1 cellular context compared by ENCODE assay signal in the genomic region with DNA sequence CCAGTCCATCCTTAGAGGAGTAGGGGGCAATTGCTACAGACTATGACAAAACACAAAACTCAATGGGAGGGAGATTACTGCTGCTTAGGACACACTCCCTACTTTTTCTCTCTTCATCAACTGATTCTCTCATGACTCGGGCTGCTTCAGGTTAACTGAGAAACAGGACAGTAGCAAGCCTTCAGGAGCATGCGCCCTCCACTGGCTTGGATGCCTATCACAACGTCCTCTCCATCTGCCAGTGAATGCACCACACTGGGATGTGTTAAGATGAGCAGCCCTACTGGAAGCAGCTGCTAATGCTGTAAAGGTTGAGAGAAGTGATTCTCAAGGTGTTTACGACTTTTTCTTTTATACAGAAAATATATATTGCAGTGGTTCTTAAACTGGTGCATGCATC.
TF ChIP-seq lines count a peak whose summit lies in the region.

No MANE protein-coding gene starts in this region.

TF ChIP-seq in HepG2, 621 proteins besides CTCF, POLR2A, EP300 and RAD21:
- TF ChIP-seq, protein P1, sequence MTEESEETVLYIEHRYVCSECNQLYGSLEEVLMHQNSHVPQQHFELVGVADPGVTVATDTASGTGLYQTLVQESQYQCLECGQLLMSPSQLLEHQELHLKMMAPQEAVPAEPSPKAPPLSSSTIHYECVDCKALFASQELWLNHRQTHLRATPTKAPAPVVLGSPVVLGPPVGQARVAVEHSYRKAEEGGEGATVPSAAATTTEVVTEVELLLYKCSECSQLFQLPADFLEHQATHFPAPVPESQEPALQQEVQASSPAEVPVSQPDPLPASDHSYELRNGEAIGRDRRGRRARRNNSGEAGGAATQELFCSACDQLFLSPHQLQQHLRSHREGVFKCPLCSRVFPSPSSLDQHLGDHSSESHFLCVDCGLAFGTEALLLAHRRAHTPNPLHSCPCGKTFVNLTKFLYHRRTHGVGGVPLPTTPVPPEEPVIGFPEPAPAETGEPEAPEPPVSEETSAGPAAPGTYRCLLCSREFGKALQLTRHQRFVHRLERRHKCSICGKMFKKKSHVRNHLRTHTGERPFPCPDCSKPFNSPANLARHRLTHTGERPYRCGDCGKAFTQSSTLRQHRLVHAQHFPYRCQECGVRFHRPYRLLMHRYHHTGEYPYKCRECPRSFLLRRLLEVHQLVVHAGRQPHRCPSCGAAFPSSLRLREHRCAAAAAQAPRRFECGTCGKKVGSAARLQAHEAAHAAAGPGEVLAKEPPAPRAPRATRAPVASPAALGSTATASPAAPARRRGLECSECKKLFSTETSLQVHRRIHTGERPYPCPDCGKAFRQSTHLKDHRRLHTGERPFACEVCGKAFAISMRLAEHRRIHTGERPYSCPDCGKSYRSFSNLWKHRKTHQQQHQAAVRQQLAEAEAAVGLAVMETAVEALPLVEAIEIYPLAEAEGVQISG (CRISPR knock-in tag; IDR thresholded peaks at IDR 0.05) = peak; percentile 56
- no peak for TF ChIP-seq KMT2B (CRISPR knock-in tag; IDR thresholded peaks at IDR 0.05)
